ENCODE assay signal across 17 cellular contexts in genomic region chr3:46482632-46483311, GRCh38. TPM values are rescaled to one million over a fixed set of nuclear protein-coding genes. Genes with fewer than 3 reads are reported as not detected.
DNase-seq lines count a peak whose midpoint lies in the region; ATAC-seq, FAIRE-seq and TF ChIP-seq lines count a peak whose summit lies in the region.
"Had no signal": no experiment of that assay in that cellular context is flagged by ENCODE, and none has a peak within 500 bp of the region (broad histone marks: within the 10 kb centered on the region; RNA-seq: fewer than 3 reads in every experiment).

No MANE protein-coding gene starts in this region.

- H3K4me2 ChIP-seq in K562 (ENCODE audit: insufficient read depth, low read length): no peak overlapping the region
- H3K4me2 ChIP-seq: SK-N-SH had no signal

- no peak for ATAC-seq in K562

- 0% methylated on average over 1 of the region's 1 CpG for WGBS in K562 (ENCODE audit: insufficient coverage, low coverage, missing lambda C conversion rate)

- H3K36me3 ChIP-seq in K562 (ENCODE audit: control insufficient read depth, insufficient read depth, low read length): no peaks in the 10 kb centered on the region
- H3K36me3 ChIP-seq: upper lobe of left lung, WERI-Rb-1 had no signal

- H3K9me1 ChIP-seq in K562 (ENCODE audit: control insufficient read depth, insufficient read depth, low read length): no peaks in the 10 kb centered on the region

- POLR2A ChIA-PET in K562 (lab: Yijun Ruan, JAX): interaction anchor here (2.6 kb wide), 1 partner anchor 9 kb away, joined by 12 read pairs; no protein-coding TSS in a partner anchor

- no peak for TF ChIP-seq EP300 in K562 (IDR thresholded peaks at IDR 0.05; ENCODE audit: low read length)

- CTCF ChIA-PET in K562 (lab: Yijun Ruan, JAX; ENCODE audit: low intra/inter-chr PET ratio): no interaction called here

- no peaks in the 10 kb centered on the region for H3K79me2 ChIP-seq in K562 (ENCODE audit: control insufficient read depth, insufficient read depth, low read length)

- no peaks in the 10 kb centered on the region for H4K20me1 ChIP-seq in K562 (replicated peaks; ENCODE audit: control insufficient read depth, insufficient read depth, low read length)

- peaks cover 19 to 29% of the 10 kb centered on the region in 2 experiments for H3K27me3 ChIP-seq in K562 (ENCODE audit: control insufficient read depth in 2 of 2, insufficient read depth in 2 of 2, low read length in 2 of 2)
- H3K27me3 ChIP-seq: upper lobe of left lung had no signal

- TF ChIP-seq POLR2A in K562 (conservative IDR thresholded peaks at IDR 0.05): no peak

- TF ChIP-seq CTCF in K562 (IDR thresholded peaks at IDR 0.05 in 2 of 3, conservative IDR thresholded peaks at IDR 0.05 in 1 of 3; ENCODE audit: insufficient read depth in 2 of 3, low read depth in 1 of 3, low read length in 3 of 3): no peak

- DNase-seq in Daoy (ENCODE audit: low read depth) (peak; percentile 67), LHCN-M2 (ENCODE audit: low read depth) (peak; percentile 78), K562 (ENCODE audit: extremely low read depth in 1 of 4, low spot score in 3 of 4) (no peak), glomerular visceral epithelial cell (ENCODE audit: extremely low spot score) (peak; percentile 23), 8988T (no peak), UCSD-AML1 (lab: John Stamatoyannopoulos, UW; ENCODE audit: unreplicated experiment) (no peak)
- DNase-seq in activated CD4-positive, alpha-beta T cell treated with anti-CD3 and anti-CD28 coated beads, Interleukin-2, amount 50 U/mL, for 48 hours: no peak
- no peak for DNase-seq in activated naive CD4-positive, alpha-beta T cell treated with anti-CD3 and anti-CD28 coated beads, Interleukin-2, amount 50 U/mL, for 16 hours
- DNase-seq: AML-193; effector CD8-positive, alpha-beta T cell; NCI-H1092 treated with DMSO at 0.1 percent for 48 hours; NCI-H446 treated with DMSO at 0.1 percent for 48 hours; nucleus accumbens; SK-N-SH; upper lobe of left lung; WERI-Rb-1 had no signal

- no TSS peak for BruUV-seq in K562 (replicated peaks; lab: Mats Ljungman, UMichigan)

- H3K4me1 ChIP-seq in K562 (replicated peaks in 1 of 2; ENCODE audit: control insufficient read depth in 2 of 2, insufficient read depth in 2 of 2, low read length in 2 of 2): peaks cover 0 to 7% of the 10 kb centered on the region in 2 experiments; a peak in 2 of 5 replicates

- intact Hi-C loops in K562 (cut with micrococcal nuclease): no loop called here

- no peaks in the 10 kb centered on the region for H3K9me3 ChIP-seq in K562 (replicated peaks; ENCODE audit: control insufficient read depth, insufficient read depth, low read depth, low read length)
- H3K9me3 ChIP-seq: SK-N-SH, upper lobe of left lung had no signal

- H3K4me3 ChIP-seq in K562: no peak overlapping the region
- H3K4me3 ChIP-seq: upper lobe of left lung had no signal

- H3K27ac ChIP-seq in K562 (ENCODE audit: extremely low read depth, low read depth, low read length): no peak overlapping the region
- H3K27ac ChIP-seq: upper lobe of left lung, WERI-Rb-1 had no signal

- no peak for FAIRE-seq in K562 (lab: Jason Lieb, UNC)
- FAIRE-seq: islet of Langerhans had no signal

- H2AFZ ChIP-seq in K562 (ENCODE audit: low read depth, low read length): no peak overlapping the region

- in situ Hi-C loops in K562 (cut with MboI): loop anchor here (5.0 kb wide), 1 partner anchor 155 kb away; no protein-coding TSS in a partner anchor

- TF ChIP-seq RAD21 in K562 (CRISPR knock-in tag; conservative IDR thresholded peaks at IDR 0.05 in 1 of 2, IDR thresholded peaks at IDR 0.05 in 1 of 2): no peak

- no peak overlapping the region for H3K9ac ChIP-seq in K562 (ENCODE audit: insufficient read depth in 1 of 2, low read depth in 2 of 2, low read length in 2 of 2)
- H3K9ac ChIP-seq: SK-N-SH had no signal

TF ChIP-seq in K562, 482 proteins besides CTCF, POLR2A, EP300 and RAD21 (continues in another document):
- TF ChIP-seq MXD1 (CRISPR knock-in tag; IDR thresholded peaks at IDR 0.05; ENCODE audit: borderline replicate concordance, poor library complexity, severe bottlenecking) (no peak), FOS (IDR thresholded peaks at IDR 0.05; ENCODE audit: extremely low read depth, insufficient read length) (no peak), HBP1 (CRISPR knock-in tag; IDR thresholded peaks at IDR 0.05) (peak; percentile 47; the same call in 1 of the 2 replicates), ZBTB2 (IDR thresholded peaks at IDR 0.05) (0 out of 2 replicates have a peak, but pooled peaks have one; percentile 52), MTA2 (IDR thresholded peaks at IDR 0.05; ENCODE audit: low read depth) (0 out of 2 replicates have a peak, but pooled peaks have one; percentile 19)

RNA-seq across cellular contexts. Expression of gene RTP3, which starts 15.0 kb away (rescaled TPM):
- total RNA-seq in Daoy (2014; rRNA removed; shearing (Covaris generic)): not detected in 2 replicates
- total RNA-seq in LHCN-M2 (2014; rRNA removed): not detected in 2 replicates
- 0.04 TPM for polyA plus RNA-seq in LHCN-M2 (2012)
- not detected in 2 replicates for total RNA-seq in K562 (2011; cell fraction: chromatin; rRNA removed; ENCODE audit: low replicate concordance)
- not detected in 2 replicates for total RNA-seq in K562 (2011; cell fraction: nucleolus; rRNA removed)
- total RNA-seq in K562 (2011; cell fraction: nucleoplasm; rRNA removed): not detected in 2 replicates
- not detected in 2 replicates for total RNA-seq in K562 (2014; rRNA removed)
- total RNA-seq in K562 (2014; rRNA removed; fragmentation: Illumina TruSeq; extraction: Trizol): not detected in 2 replicates
- total RNA-seq in K562 (2015; rRNA removed; fragmentation: Illumina TruSeq; extraction: Trizol): not detected in 2 replicates
- total RNA-seq in K562 (2021): not detected in 2 replicates
- not detected in 2 replicates for polyA plus RNA-seq in K562 (2011; rRNA removed)
- 0.04 TPM in 1 of 2 replicates, not detected in the other for polyA plus RNA-seq in K562 (2011; cell fraction: cytosol; rRNA removed)
- polyA plus RNA-seq in K562 (2011; cell fraction: nucleus; rRNA removed): not detected in 2 replicates
- polyA plus RNA-seq in K562 (2012): 0.08 TPM in 1 of 2 replicates, not detected in the other
- not detected in 2 replicates for polyA plus RNA-seq in K562 (2014; fragmentation: Illumina TruSeq; extraction: Trizol)
- not detected for polyA plus RNA-seq in K562 (2014; fragmentation: Nextera tagmentation; extraction: Ambion mirVana)
- polyA plus RNA-seq in K562 (2014; rRNA removed): not detected in 2 replicates
- polyA minus RNA-seq in K562 (2011; rRNA and poly(A)+ RNA removed): not detected in 2 replicates
- polyA minus RNA-seq in K562 (2011; cell fraction: cytosol; rRNA and poly(A)+ RNA removed): not detected in 2 replicates
- polyA minus RNA-seq in K562 (2011; cell fraction: nucleus; rRNA and poly(A)+ RNA removed): not detected in 2 replicates
- total RNA-seq: upper lobe of left lung had no signal
- polyA plus RNA-seq: SK-N-SH had no signal

RNA-seq across cellular contexts. Expression of gene LTF, which starts 18.1 kb away (rescaled TPM):
- total RNA-seq in Daoy (2014; rRNA removed; shearing (Covaris generic)): not detected in 2 replicates
- total RNA-seq in LHCN-M2 (2014; rRNA removed) (0.06 TPM in 1 of 2 replicates, not detected in the other), K562 (2014; rRNA removed) (0.08 TPM in 1 of 2 replicates, not detected in the other), K562 (2014; rRNA removed; fragmentation: Illumina TruSeq; extraction: Trizol) (not detected in 2 replicates), K562 (2015; rRNA removed; fragmentation: Illumina TruSeq; extraction: Trizol) (0.08 TPM in 1 of 2 replicates, not detected in the other), K562 (2021) (0.07 and 0.13 TPM in 2 replicates)
- 0.06 TPM for polyA plus RNA-seq in LHCN-M2 (2012)
- total RNA-seq in K562 (2011; cell fraction: chromatin; rRNA removed; ENCODE audit: low replicate concordance): not detected in 2 replicates
- total RNA-seq in K562 (2011; cell fraction: nucleolus; rRNA removed): not detected in 2 replicates
- total RNA-seq in K562 (2011; cell fraction: nucleoplasm; rRNA removed): not detected in 2 replicates
- polyA plus RNA-seq in K562 (2011; rRNA removed) (not detected in 2 replicates), K562 (2014; fragmentation: Illumina TruSeq; extraction: Trizol) (not detected in 2 replicates), K562 (2014; fragmentation: Nextera tagmentation; extraction: Ambion mirVana) (not detected), K562 (2014; rRNA removed) (0.71 TPM in 1 of 2 replicates, not detected in the other)
- polyA plus RNA-seq in K562 (2011; cell fraction: cytosol; rRNA removed): not detected in 2 replicates
- polyA plus RNA-seq in K562 (2011; cell fraction: nucleus; rRNA removed): not detected in 2 replicates
- polyA plus RNA-seq in K562 (2012): 0.53 TPM in 1 of 2 replicates, not detected in the other
- polyA minus RNA-seq in K562 (2011; rRNA and poly(A)+ RNA removed): not detected in 2 replicates
- not detected in 2 replicates for polyA minus RNA-seq in K562 (2011; cell fraction: cytosol; rRNA and poly(A)+ RNA removed)
- polyA minus RNA-seq in K562 (2011; cell fraction: nucleus; rRNA and poly(A)+ RNA removed): not detected in 2 replicates
- polyA plus RNA-seq: SK-N-SH had no signal

Comparison
In these comparisons a context has a peak if more than half of its experiments do, and no peak if none do; other contexts are left out.
1. DNase-seq: peak in Daoy (single experiment), LHCN-M2 (single experiment) and glomerular visceral epithelial cell (single experiment); none in K562 (0 of 4), activated CD4-positive, alpha-beta T cell treated with anti-CD3 and anti-CD28 coated beads, Interleukin-2, amount 50 U/mL, for 48 hours (0 of 2), activated naive CD4-positive, alpha-beta T cell treated with anti-CD3 and anti-CD28 coated beads, Interleukin-2, amount 50 U/mL, for 16 hours (single experiment), 8988T (single experiment) and UCSD-AML1 (single experiment).